12 cellular contexts compared by ENCODE assay signal in the genomic region with DNA sequence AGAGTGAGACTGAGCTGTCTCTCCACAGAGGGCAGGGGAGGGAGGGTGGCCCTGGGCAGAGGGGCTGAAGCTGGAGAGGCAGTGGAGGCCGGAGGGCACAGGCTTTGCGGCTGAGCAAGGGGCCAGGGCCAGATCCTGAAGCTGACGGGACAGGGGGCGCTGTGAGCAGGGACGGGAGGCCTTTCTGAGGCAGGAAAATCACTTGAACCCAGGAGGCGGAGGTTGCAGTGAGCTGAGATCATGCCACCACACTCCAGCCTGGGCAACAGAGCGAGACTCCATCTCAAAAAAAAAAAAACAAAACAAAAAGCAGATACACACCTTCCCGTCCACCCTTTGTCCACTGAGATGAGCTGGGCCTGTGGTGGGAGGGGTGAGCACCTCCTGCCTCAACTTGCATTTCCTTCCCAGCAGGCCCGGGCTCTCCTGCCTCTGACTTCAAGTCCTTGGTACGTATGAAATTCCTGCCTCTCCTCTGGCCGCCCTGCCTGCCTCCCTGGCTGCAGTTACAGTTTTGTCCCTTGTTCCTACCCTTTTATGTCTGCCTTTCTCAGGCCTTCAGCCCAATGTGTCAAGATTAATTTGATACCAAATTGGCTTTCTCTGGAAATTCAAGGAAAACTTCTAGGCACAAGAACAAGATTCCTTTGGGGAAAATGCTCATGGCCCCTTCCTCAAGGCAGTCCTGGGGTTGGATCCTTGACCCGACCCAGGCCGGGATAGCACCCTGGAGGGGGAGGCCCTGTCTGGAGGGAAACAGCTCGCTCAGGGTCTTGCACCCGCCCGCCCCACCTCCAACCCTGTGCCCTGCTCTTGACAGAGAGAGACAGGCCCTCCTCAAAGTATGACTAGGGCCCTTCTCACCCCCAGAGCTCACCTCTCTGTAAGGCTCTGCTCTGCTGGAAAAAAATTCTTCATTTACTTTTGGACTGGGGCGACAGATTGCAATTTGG. TPM values are rescaled to one million over a fixed set of nuclear protein-coding genes. Genes with fewer than 3 reads are reported as not detected.
A peak's percentile ranks its signal among the peaks of the same experiment; 100 is the strongest.
DNase-seq lines count a peak whose midpoint lies in the region; ATAC-seq, FAIRE-seq and TF ChIP-seq lines count a peak whose summit lies in the region.
"Had no signal": no experiment of that assay in that cellular context is flagged by ENCODE, and none has a peak within 500 bp of the region (broad histone marks: within the 10 kb centered on the region; RNA-seq: fewer than 3 reads in every experiment).

No MANE protein-coding gene starts in this region.

- H3K9me3 ChIP-seq in A549 (no peaks in the 10 kb centered on the region), mesodermal cell (ENCODE audit: control insufficient read depth, low read length) (no peaks in the 10 kb centered on the region)
- H3K9me3 ChIP-seq: pancreas had no signal

- H3K4me2 ChIP-seq in A549: no peak overlapping the region

- no peak for DNase-seq in A549 (ENCODE audit: low read depth in 1 of 2, low spot score in 1 of 2)
- peak; percentile 49 for DNase-seq in endothelial cell (ENCODE audit: low spot score)
- no peak for DNase-seq in activated CD4-positive, alpha-beta memory T cell treated with anti-CD3 and anti-CD28 coated beads, Interleukin-2, amount 10 ng/mL, durations not matched to agents 7 days and 5 days
- DNase-seq in activated T-cell treated with anti-CD3 and anti-CD28 coated beads, Interleukin-2, amount 50 U/mL, for 1 hour: no peak
- no peak for DNase-seq in caudate nucleus (lab: John Stamatoyannopoulos, UW)
- DNase-seq in activated T-cell treated with anti-CD3 and anti-CD28 coated beads, Interleukin-2, amount 50 U/mL, for 24 hours: no peak
- DNase-seq: activated CD8-positive, alpha-beta memory T cell treated with anti-CD3 and anti-CD28 coated beads, Interleukin-2, amount 10 ng/mL, durations not matched to agents 7 days and 5 days; CD4-positive, CD25-positive, alpha-beta regulatory T cell; effector memory CD8-positive, alpha-beta T cell; pancreas had no signal

- H3K36me3 Mint-ChIP-seq in endothelial cell (ENCODE audit: low read depth, unreplicated experiment): no peaks in the 10 kb centered on the region
- no peaks in the 10 kb centered on the region for H3K36me3 Mint-ChIP-seq in activated CD4-positive, alpha-beta memory T cell treated with anti-CD3 and anti-CD28 coated beads, Interleukin-2, amount 10 ng/mL, durations not matched to agents 7 days and 5 days (ENCODE audit: low read depth)
- no peaks in the 10 kb centered on the region for H3K36me3 Mint-ChIP-seq in activated T-cell treated with anti-CD3 and anti-CD28 coated beads, Interleukin-2, amount 50 U/mL, for 24 hours (ENCODE audit: low read depth)
- H3K36me3 Mint-ChIP-seq: activated CD8-positive, alpha-beta memory T cell treated with anti-CD3 and anti-CD28 coated beads, Interleukin-2, amount 10 ng/mL, durations not matched to agents 7 days and 5 days; CD4-positive, CD25-positive, alpha-beta regulatory T cell had no signal

- CTCF ChIA-PET in A549 (lab: Yijun Ruan, JAX): interaction anchor here (0.6 to 2.5 kb wide), 6 partner anchors 11 to 367 kb away, joined by 3 to 9 read pairs (median 5); partner anchors contain the start of genes ADAMTSL4 and FALEC
- CTCF ChIA-PET in activated CD4-positive, alpha-beta memory T cell treated with anti-CD3 and anti-CD28 coated beads, Interleukin-2, amount 10 ng/mL, durations not matched to agents 7 days and 5 days (lab: Charles Lee): no interaction called here

- H3K27ac Mint-ChIP-seq in endothelial cell (ENCODE audit: unreplicated experiment): peak overlapping the region; percentile 90
- no peak overlapping the region for H3K27ac Mint-ChIP-seq in activated CD4-positive, alpha-beta memory T cell treated with anti-CD3 and anti-CD28 coated beads, Interleukin-2, amount 10 ng/mL, durations not matched to agents 7 days and 5 days
- H3K27ac Mint-ChIP-seq in activated T-cell treated with anti-CD3 and anti-CD28 coated beads, Interleukin-2, amount 50 U/mL, for 24 hours: no peak overlapping the region
- H3K27ac Mint-ChIP-seq: activated CD8-positive, alpha-beta memory T cell treated with anti-CD3 and anti-CD28 coated beads, Interleukin-2, amount 10 ng/mL, durations not matched to agents 7 days and 5 days; CD4-positive, CD25-positive, alpha-beta regulatory T cell; effector memory CD8-positive, alpha-beta T cell had no signal

- TF ChIP-seq POLR2A in A549 (IDR thresholded peaks at IDR 0.05; ENCODE audit: low read length): no peak

- H3K4me1 ChIP-seq in A549 (peaks cover 27% of the 10 kb centered on the region), mesodermal cell (ENCODE audit: control insufficient read depth, insufficient read depth, low read length, poor library complexity, severe bottlenecking) (peaks cover 34% of the 10 kb centered on the region)

- H3K27ac ChIP-seq in A549 (peak overlapping the region in 1 of 2 experiments; percentile 73; a peak in 3 of 6 replicates), mesodermal cell (ENCODE audit: low read depth, low read length, severe bottlenecking) (peak overlapping the region; percentile 83), caudate nucleus (ENCODE audit: low read depth, low read length) (no peak overlapping the region)
- H3K27ac ChIP-seq: pancreas had no signal

- peak; percentile 52 to 59; a peak in 5 of 6 replicates for ATAC-seq in A549
- ATAC-seq: activated CD8-positive, alpha-beta memory T cell treated with anti-CD3 and anti-CD28 coated beads, Interleukin-2, amount 10 ng/mL, durations not matched to agents 7 days and 5 days; effector memory CD8-positive, alpha-beta T cell had no signal

- H3K4me3 Mint-ChIP-seq in endothelial cell (ENCODE audit: unreplicated experiment): no peak overlapping the region
- no peak overlapping the region for H3K4me3 Mint-ChIP-seq in activated CD4-positive, alpha-beta memory T cell treated with anti-CD3 and anti-CD28 coated beads, Interleukin-2, amount 10 ng/mL, durations not matched to agents 7 days and 5 days
- no peak overlapping the region for H3K4me3 Mint-ChIP-seq in activated T-cell treated with anti-CD3 and anti-CD28 coated beads, Interleukin-2, amount 50 U/mL, for 24 hours
- H3K4me3 Mint-ChIP-seq: activated CD8-positive, alpha-beta memory T cell treated with anti-CD3 and anti-CD28 coated beads, Interleukin-2, amount 10 ng/mL, durations not matched to agents 7 days and 5 days; CD4-positive, CD25-positive, alpha-beta regulatory T cell; effector memory CD8-positive, alpha-beta T cell had no signal

- no peaks in the 10 kb centered on the region for H3K36me3 ChIP-seq in mesodermal cell (ENCODE audit: control insufficient read depth, insufficient read depth, low read length)
- H3K36me3 ChIP-seq: pancreas had no signal

- POLR2A ChIA-PET in A549 (lab: Yijun Ruan, JAX): no interaction called here
- POLR2A ChIA-PET in activated CD4-positive, alpha-beta memory T cell treated with anti-CD3 and anti-CD28 coated beads, Interleukin-2, amount 10 ng/mL, durations not matched to agents 7 days and 5 days (lab: Charles Lee): interaction anchor here (1.4 kb wide), 1 partner anchor 92 kb away, joined by 3 read pairs; the partner anchor contains the start of gene ENSA

- H3K9me3 Mint-ChIP-seq in endothelial cell (ENCODE audit: unreplicated experiment): no peaks in the 10 kb centered on the region
- H3K9me3 Mint-ChIP-seq in activated CD4-positive, alpha-beta memory T cell treated with anti-CD3 and anti-CD28 coated beads, Interleukin-2, amount 10 ng/mL, durations not matched to agents 7 days and 5 days: no peaks in the 10 kb centered on the region
- H3K9me3 Mint-ChIP-seq in activated T-cell treated with anti-CD3 and anti-CD28 coated beads, Interleukin-2, amount 50 U/mL, for 24 hours: no peaks in the 10 kb centered on the region
- H3K9me3 Mint-ChIP-seq: CD4-positive, CD25-positive, alpha-beta regulatory T cell; effector memory CD8-positive, alpha-beta T cell had no signal

- no peak for FAIRE-seq in A549 (lab: Jason Lieb, UNC)
- FAIRE-seq: pancreas had no signal

- 74% methylated on average over 15 of the region's 17 CpGs for WGBS in A549 (ENCODE audit: missing lambda C conversion rate)
- 64 to 69% methylated on average over 5 to 10 of the region's 17 CpGs for WGBS in mesodermal cell (ENCODE audit: insufficient coverage in 2 of 2), 2 experiments

- TF ChIP-seq RAD21 in A549 (conservative IDR thresholded peaks at IDR 0.05 in 1 of 2, IDR thresholded peaks at IDR 0.05 in 1 of 2) (no peak), Ishikawa (IDR thresholded peaks at IDR 0.05; ENCODE audit: low read depth) (no peak)

- peaks cover 14% of the 10 kb centered on the region for H3K4me1 Mint-ChIP-seq in endothelial cell (ENCODE audit: unreplicated experiment)
- H3K4me1 Mint-ChIP-seq in activated CD4-positive, alpha-beta memory T cell treated with anti-CD3 and anti-CD28 coated beads, Interleukin-2, amount 10 ng/mL, durations not matched to agents 7 days and 5 days: no peaks in the 10 kb centered on the region
- no peaks in the 10 kb centered on the region for H3K4me1 Mint-ChIP-seq in activated T-cell treated with anti-CD3 and anti-CD28 coated beads, Interleukin-2, amount 50 U/mL, for 24 hours (ENCODE audit: low read depth)
- H3K4me1 Mint-ChIP-seq: activated CD8-positive, alpha-beta memory T cell treated with anti-CD3 and anti-CD28 coated beads, Interleukin-2, amount 10 ng/mL, durations not matched to agents 7 days and 5 days; CD4-positive, CD25-positive, alpha-beta regulatory T cell had no signal

- H3K4me3 ChIP-seq in A549 (no peak overlapping the region), mesodermal cell (ENCODE audit: extremely low read depth, insufficient read depth, low read length, poor library complexity, severe bottlenecking) (no peak overlapping the region)
- H3K4me3 ChIP-seq: pancreas had no signal

- peaks cover 2% of the 10 kb centered on the region for H3K27me3 Mint-ChIP-seq in endothelial cell (ENCODE audit: unreplicated experiment)
- peaks cover 5% of the 10 kb centered on the region for H3K27me3 Mint-ChIP-seq in activated CD4-positive, alpha-beta memory T cell treated with anti-CD3 and anti-CD28 coated beads, Interleukin-2, amount 10 ng/mL, durations not matched to agents 7 days and 5 days
- no peaks in the 10 kb centered on the region for H3K27me3 Mint-ChIP-seq in activated T-cell treated with anti-CD3 and anti-CD28 coated beads, Interleukin-2, amount 50 U/mL, for 24 hours

- no peak for TF ChIP-seq EP300 in A549 (IDR thresholded peaks at IDR 0.05)
- TF ChIP-seq EP300 in Ishikawa (IDR thresholded peaks at IDR 0.05; ENCODE audit: borderline replicate concordance): no peak

- TF ChIP-seq CTCF in A549 (IDR thresholded peaks at IDR 0.05) (no peak), endothelial cell (IDR thresholded peaks at IDR 0.05; ENCODE audit: unreplicated experiment) (no peak)

RNA-seq across cellular contexts. Expression of gene ADAMTSL4, which starts 11.2 kb away (rescaled TPM):
- polyA plus RNA-seq in A549 (2011; rRNA removed) (1.3 and 1.8 TPM in 2 replicates), A549 (2017; fragmentation: RNase III; extraction: RNeasy Plus Mini Kit Qiagen cat#74134 plus additional on column Dnase treatment) (1.3 to 2.0 TPM (median 1.5 TPM) in 3 replicates)
- polyA plus RNA-seq in A549 (2012; cell fraction: cytosol; rRNA removed): 3.1 and 3.6 TPM in 2 replicates
- 15.6 and 15.8 TPM in 2 replicates for polyA plus RNA-seq in A549 (2012; cell fraction: nucleus; rRNA removed)
- 0.54 and 1.2 TPM in 2 replicates for polyA minus RNA-seq in A549 (2011; rRNA and poly(A)+ RNA removed)
- 0.36 TPM for total RNA-seq in endothelial cell (ENCODE audit: unreplicated experiment)
- 6.7 TPM for polyA plus RNA-seq in mesodermal cell (2013, experiment 1 of 2)
- 7.2 TPM for polyA plus RNA-seq in mesodermal cell (2013, experiment 2 of 2)
- 1 to 10 TPM; 1.4 to 1.6 TPM for total RNA-seq in activated CD4-positive, alpha-beta memory T cell treated with anti-CD3 and anti-CD28 coated beads, Interleukin-2, amount 10 ng/mL, durations not matched to agents 7 days and 5 days

RNA-seq across cellular contexts. Expression of gene FALEC, which starts 22.5 kb away (rescaled TPM):
- 0.36 TPM in 1 of 2 replicates, not detected in the other for polyA plus RNA-seq in A549 (2011; rRNA removed)
- 0.09 and 0.25 TPM in 2 replicates for polyA plus RNA-seq in A549 (2012; cell fraction: cytosol; rRNA removed)
- polyA plus RNA-seq in A549 (2012; cell fraction: nucleus; rRNA removed): 0.12 TPM in 1 of 2 replicates, not detected in the other
- polyA plus RNA-seq in A549 (2017; fragmentation: RNase III; extraction: RNeasy Plus Mini Kit Qiagen cat#74134 plus additional on column Dnase treatment): 0.28 to 0.80 TPM (median 0.74 TPM) in 3 replicates
- not detected in 2 replicates for polyA minus RNA-seq in A549 (2011; rRNA and poly(A)+ RNA removed)
- 1.2 TPM for total RNA-seq in endothelial cell (ENCODE audit: unreplicated experiment)
- polyA plus RNA-seq in mesodermal cell (2013, experiment 1 of 2): not detected
- polyA plus RNA-seq in mesodermal cell (2013, experiment 2 of 2): not detected
- total RNA-seq in activated CD4-positive, alpha-beta memory T cell treated with anti-CD3 and anti-CD28 coated beads, Interleukin-2, amount 10 ng/mL, durations not matched to agents 7 days and 5 days: not detected
- total RNA-seq: CD4-positive, CD25-positive, alpha-beta regulatory T cell; pancreas had no signal
- polyA plus RNA-seq: pancreas had no signal

RNA-seq across cellular contexts. Expression of gene ECM1, which starts 30.1 kb away (rescaled TPM):
- polyA plus RNA-seq in A549 (2011; rRNA removed) (0.88 and 1.1 TPM in 2 replicates), A549 (2017; fragmentation: RNase III; extraction: RNeasy Plus Mini Kit Qiagen cat#74134 plus additional on column Dnase treatment) (0.77 to 1.0 TPM (median 1.0 TPM) in 3 replicates)
- 0.91 and 0.96 TPM in 2 replicates for polyA plus RNA-seq in A549 (2012; cell fraction: cytosol; rRNA removed)
- 3.9 and 4.1 TPM in 2 replicates for polyA plus RNA-seq in A549 (2012; cell fraction: nucleus; rRNA removed)
- polyA minus RNA-seq in A549 (2011; rRNA and poly(A)+ RNA removed): 0.97 and 1.2 TPM in 2 replicates
- total RNA-seq in endothelial cell (ENCODE audit: unreplicated experiment): 637 TPM
- 80.5 TPM for polyA plus RNA-seq in mesodermal cell (2013, experiment 1 of 2)
- polyA plus RNA-seq in mesodermal cell (2013, experiment 2 of 2): 65.4 TPM
- total RNA-seq in activated CD4-positive, alpha-beta memory T cell treated with anti-CD3 and anti-CD28 coated beads, Interleukin-2, amount 10 ng/mL, durations not matched to agents 7 days and 5 days: 1 to 10 TPM; 2.4 to 3.8 TPM

RNA-seq across cellular contexts. Expression of gene MCL1, which starts 41.4 kb away (rescaled TPM):
- polyA plus RNA-seq in A549 (2011; rRNA removed) (145 and 202 TPM in 2 replicates), A549 (2017; fragmentation: RNase III; extraction: RNeasy Plus Mini Kit Qiagen cat#74134 plus additional on column Dnase treatment) (77.5 to 80.0 TPM (median 78.6 TPM) in 3 replicates)
- 54.2 and 63.4 TPM in 2 replicates for polyA plus RNA-seq in A549 (2012; cell fraction: cytosol; rRNA removed)
- 178 and 186 TPM in 2 replicates for polyA plus RNA-seq in A549 (2012; cell fraction: nucleus; rRNA removed)
- polyA minus RNA-seq in A549 (2011; rRNA and poly(A)+ RNA removed): 144 and 151 TPM in 2 replicates
- total RNA-seq in endothelial cell (ENCODE audit: unreplicated experiment): 193 TPM
- polyA plus RNA-seq in mesodermal cell (2013, experiment 1 of 2): 150 TPM
- 143 TPM for polyA plus RNA-seq in mesodermal cell (2013, experiment 2 of 2)
- total RNA-seq in activated CD4-positive, alpha-beta memory T cell treated with anti-CD3 and anti-CD28 coated beads, Interleukin-2, amount 10 ng/mL, durations not matched to agents 7 days and 5 days: 100 to 1,000 TPM; 470 to 472 TPM

RNA-seq across cellular contexts. Expression of gene TARS2, which starts 50.8 kb away (rescaled TPM):
- polyA plus RNA-seq in A549 (2011; rRNA removed): 21.6 and 24.5 TPM in 2 replicates
- 37.5 and 42.6 TPM in 2 replicates for polyA plus RNA-seq in A549 (2012; cell fraction: cytosol; rRNA removed)
- 36.6 and 39.7 TPM in 2 replicates for polyA plus RNA-seq in A549 (2012; cell fraction: nucleus; rRNA removed)
- polyA plus RNA-seq in A549 (2017; fragmentation: RNase III; extraction: RNeasy Plus Mini Kit Qiagen cat#74134 plus additional on column Dnase treatment): 19.4 to 21.0 TPM (median 19.8 TPM) in 3 replicates
- 20.7 and 31.7 TPM in 2 replicates for polyA minus RNA-seq in A549 (2011; rRNA and poly(A)+ RNA removed)
- 16.6 TPM for total RNA-seq in endothelial cell (ENCODE audit: unreplicated experiment)
- polyA plus RNA-seq in mesodermal cell (2013, experiment 1 of 2): 26.3 TPM
- 22.1 TPM for polyA plus RNA-seq in mesodermal cell (2013, experiment 2 of 2)
- 10 to 100 TPM; 37.2 to 38.8 TPM for total RNA-seq in activated CD4-positive, alpha-beta memory T cell treated with anti-CD3 and anti-CD28 coated beads, Interleukin-2, amount 10 ng/mL, durations not matched to agents 7 days and 5 days

Comparison
In these comparisons a context has a peak if more than half of its experiments do, and no peak if none do; other contexts are left out.
1. RNA of gene ECM1, which starts 30.1 kb away (total RNA-seq): 637 TPM in endothelial cell (single experiment); 2.4 to 3.8 TPM in activated CD4-positive, alpha-beta memory T cell treated with anti-CD3 and anti-CD28 coated beads, Interleukin-2, amount 10 ng/mL, durations not matched to agents 7 days and 5 days; every median in the first group is over 100 times any median in the second.